ENCODE assay signal across 13 cellular contexts in genomic region chr12:48882325-48882687, GRCh38. TPM values are rescaled to one million over a fixed set of nuclear protein-coding genes. Genes with fewer than 3 reads are reported as not detected.
DNase-seq lines count a peak whose midpoint lies in the region; ATAC-seq, FAIRE-seq and TF ChIP-seq lines count a peak whose summit lies in the region.
"Had no signal": no experiment of that assay in that cellular context is flagged by ENCODE, and none has a peak within 500 bp of the region (broad histone marks: within the 10 kb centered on the region; RNA-seq: fewer than 3 reads in every experiment).

No MANE protein-coding gene starts in this region.

- H2AFZ ChIP-seq in IMR-90 (replicated peaks; ENCODE audit: low read length, poor library complexity) (peak overlapping the region; percentile 38), H1 (ENCODE audit: low read length) (peak overlapping the region; percentile 5; the same call in 1 of the 2 replicates)

- no peak for TF ChIP-seq EP300 in H1 (IDR thresholded peaks at IDR 0.05; ENCODE audit: borderline replicate concordance in 1 of 2, low read depth in 2 of 2, low read length in 2 of 2)

- H2BK120ac ChIP-seq in IMR-90 (ENCODE audit: low read depth, low read length), result no peak overlapping the region; the same call in 1 of the 2 replicates
- no peak overlapping the region for H2BK120ac ChIP-seq in H1 (replicated peaks; ENCODE audit: low read depth, low read length)

- H3K27me3 Mint-ChIP-seq in T-helper 2 cell treated with Interferon-gamma antibody and Interleukin-4, amounts not matched to agents 5 μg/mL and 100 μg/mL, for 36 hours (ENCODE audit: low read depth), result peaks cover 33% of the 10 kb centered on the region

- in situ Hi-C loops in IMR-90 (cut with MboI; ENCODE audit: low sequenced_read_pairs), result no loop called here

- H3K4me1 Mint-ChIP-seq in T-helper 2 cell treated with Interferon-gamma antibody and Interleukin-4, amounts not matched to agents 5 μg/mL and 100 μg/mL, for 36 hours (ENCODE audit: low read depth), result peaks cover 7% of the 10 kb centered on the region

- WGBS in IMR-90 (ENCODE audit: extremely low coverage in 2 of 2, insufficient read length in 1 of 2), 2 experiments, result 3% methylated on average over 4 of the region's 10 CpGs; no CpG with 5 or more reads in 1 of the 2 experiments
- WGBS in H1 (ENCODE audit: extremely low coverage in 1 of 2, insufficient coverage in 1 of 2, insufficient read length in 1 of 2, insufficient replicate concordance in 2 of 2, low coverage in 1 of 2, low lambda C conversion rate in 2 of 2, missing lambda C conversion rate in 1 of 2), 2 experiments, result 18% methylated on average over 10 of the region's 10 CpGs; no CpG with 5 or more reads in 1 of the 2 experiments
- WGBS in testis, 2 donors, result 26 to 41% methylated on average over 10 of the region's 10 CpGs
- 16 to 17% methylated on average over 10 of the region's 10 CpGs for WGBS in lower leg skin, 2 donors

- no peaks in the 10 kb centered on the region; the same call in none of the 2 replicates for H3K23me2 ChIP-seq in H1 (ENCODE audit: low read depth, low read length)

- H3K9ac ChIP-seq in IMR-90 (ENCODE audit: low read depth, low read length) (no peak overlapping the region), H1 (replicated peaks in 1 of 4; ENCODE audit: extremely low read depth in 1 of 4, low read depth in 3 of 4, low read length in 3 of 4) (peak overlapping the region in 1 of 4 experiments; percentile 28; a peak in 1 of 7 replicates)

- H2BK12ac ChIP-seq in H1 (ENCODE audit: low read depth, low read length), result 0 out of 2 replicates have a peak overlapping the region, but pooled peaks have one; percentile 33

- H3K56ac ChIP-seq in IMR-90 (ENCODE audit: extremely low read depth, insufficient read depth, low read length) (no peak overlapping the region), H1 (replicated peaks; ENCODE audit: insufficient read length, low read depth, low read length) (no peak overlapping the region)

- TF ChIP-seq POLR2A in IMR-90 (IDR thresholded peaks at IDR 0.05; ENCODE audit: low read depth, low read length) (no peak), H1 (IDR thresholded peaks at IDR 0.05; ENCODE audit: control extremely low read depth in 1 of 2, low read depth in 2 of 2, low read length in 2 of 2) (no peak), testis (IDR thresholded peaks at IDR 0.05) (no peak), lower leg skin (IDR thresholded peaks at IDR 0.05) (no peak)

- H3K14ac ChIP-seq in IMR-90 (replicated peaks; ENCODE audit: low read depth, low read length) (peak overlapping the region; percentile 57), H1 (ENCODE audit: insufficient read length) (no peak overlapping the region)

- no peak overlapping the region for H3K4me3 Mint-ChIP-seq in T-helper 2 cell treated with Interferon-gamma antibody and Interleukin-4, amounts not matched to agents 5 μg/mL and 100 μg/mL, for 36 hours
- H3K4me3 Mint-ChIP-seq: naive B cell had no signal

- H3K36me3 ChIP-seq in IMR-90 (ENCODE audit: control insufficient read depth, insufficient read depth, low read length) (no peaks in the 10 kb centered on the region), H1 (ENCODE audit: control insufficient read depth in 2 of 4, insufficient read depth in 4 of 4, low read length in 3 of 4) (no peaks in the 10 kb centered on the region), testis (ENCODE audit: low read depth, missing control alignments) (no peaks in the 10 kb centered on the region)

- H2BK5ac ChIP-seq in IMR-90 (ENCODE audit: low read depth, low read length, poor library complexity, severe bottlenecking) (no peak overlapping the region), H1 (ENCODE audit: low read depth, low read length) (peak overlapping the region; percentile 37; the same call in 1 of the 2 replicates)

- no peaks in the 10 kb centered on the region for H3K36me3 Mint-ChIP-seq in T-helper 2 cell treated with Interferon-gamma antibody and Interleukin-4, amounts not matched to agents 5 μg/mL and 100 μg/mL, for 36 hours (ENCODE audit: low read depth)
- H3K36me3 Mint-ChIP-seq: naive B cell had no signal

- H2BK15ac ChIP-seq in IMR-90 (ENCODE audit: low read depth, low read length) (no peak overlapping the region), H1 (ENCODE audit: low read length) (0 out of 2 replicates have a peak overlapping the region, but pooled peaks have one; percentile 5)

- CTCF ChIA-PET in IMR-90 (lab: Yijun Ruan, JAX) (interaction anchor here (1.0 to 2.7 kb wide), 3 partner anchors 8 to 29 kb away, joined by 3 to 11 read pairs (median 5); no protein-coding TSS in a partner anchor), H1 (lab: Charles Lee; ENCODE audit: partially characterized antibody) (interaction anchor here (0.7 to 20.7 kb wide), 8 partner anchors 9 to 114 kb away, joined by 3 to 678 read pairs (median 4); partner anchors contain the start of genes DDX23, RND1 and WNT10B)

- peak; percentile 66 for DNase-seq in IMR-90
- no peak for DNase-seq in H1 (ENCODE audit: low read depth in 1 of 2, low spot score in 2 of 2)
- peak; percentile 42 for DNase-seq in kidney glomerular epithelial cell (lab: John Stamatoyannopoulos, UW)
- peak; percentile 25 for DNase-seq in testis
- DNase-seq in lower leg skin (ENCODE audit: low spot score in 2 of 2), result no peak
- DNase-seq in T-helper 2 cell, result no peak
- DNase-seq in NCI-H446 treated with DMSO at 0.1 percent for 48 hours (lab: John Stamatoyannopoulos, UW), result no peak
- no peak for DNase-seq in T-helper 2 cell treated with Interferon-gamma antibody and Interleukin-4, amounts not matched to agents 5 μg/mL and 100 μg/mL, for 36 hours (ENCODE audit: low spot score)
- DNase-seq: activated CD4-positive, alpha-beta T cell treated with anti-CD3 and anti-CD28 coated beads for 4 hours; central memory CD4-positive, alpha-beta T cell; naive B cell; NK-92 treated with Interleukin-12 subunit alpha and Interleukin-12 subunit beta, amount 100 ng/mL, for 24 hours had no signal

- intact Hi-C loops in IMR-90 (cut with micrococcal nuclease) (no loop called here), testis (cut with DNase I; ENCODE audit: low total_unique reads) (no loop called here), lower leg skin (cut with DNase I; ENCODE audit: low total_unique reads) (no loop called here)

- H4K8ac ChIP-seq in IMR-90 (ENCODE audit: low read depth in 2 of 2, low read length in 2 of 2) (0 out of 4 replicates have a peak overlapping the region, but pooled peaks of 1 of the 2 experiments have one; percentile 42), H1 (ENCODE audit: extremely low read depth, insufficient read depth, low read length) (no peak overlapping the region)

- H3K4ac ChIP-seq in IMR-90 (ENCODE audit: low read depth, low read length) (peak overlapping the region; percentile 50; the same call in 1 of the 2 replicates), H1 (replicated peaks; ENCODE audit: insufficient read length, low read depth, low read length) (no peak overlapping the region)

- TF ChIP-seq RAD21 in IMR-90 (IDR thresholded peaks at IDR 0.05; ENCODE audit: low read length) (no peak), H1 (IDR thresholded peaks at IDR 0.05 in 1 of 2, conservative IDR thresholded peaks at IDR 0.05 in 1 of 2; ENCODE audit: low read depth in 2 of 2, low read length in 2 of 2) (no peak)

- H3K27me3 ChIP-seq in IMR-90 (ENCODE audit: control insufficient read depth, insufficient read depth, low read length) (peaks cover 10% of the 10 kb centered on the region), H1 (replicated peaks in 1 of 4; ENCODE audit: control insufficient read depth in 3 of 4, extremely low read depth in 1 of 4, insufficient read depth in 3 of 4, low read length in 3 of 4) (no peaks in the 10 kb centered on the region), testis (no peaks in the 10 kb centered on the region)

- no peak overlapping the region for H2AK5ac ChIP-seq in IMR-90 (ENCODE audit: low read depth, low read length)
- H2AK5ac ChIP-seq in H1 (ENCODE audit: low read depth, low read length), result no peak overlapping the region

- no peaks in the 10 kb centered on the region; the same call in 1 of the 2 replicates for H3K9me1 ChIP-seq in IMR-90 (ENCODE audit: insufficient read depth, low read length)

- H2AK9ac ChIP-seq in IMR-90 (replicated peaks; ENCODE audit: low read depth, low read length, poor library complexity), result no peak overlapping the region

- H3K9me3 Mint-ChIP-seq in T-helper 2 cell treated with Interferon-gamma antibody and Interleukin-4, amounts not matched to agents 5 μg/mL and 100 μg/mL, for 36 hours, result no peaks in the 10 kb centered on the region
- H3K9me3 Mint-ChIP-seq: naive B cell had no signal

- H4K91ac ChIP-seq in IMR-90 (ENCODE audit: insufficient read depth, low read depth, low read length) (no peak overlapping the region), H1 (replicated peaks; ENCODE audit: insufficient read length, low read length) (no peak overlapping the region)

- no peak overlapping the region for H3K27ac Mint-ChIP-seq in T-helper 2 cell treated with Interferon-gamma antibody and Interleukin-4, amounts not matched to agents 5 μg/mL and 100 μg/mL, for 36 hours

- H3K4me1 ChIP-seq in IMR-90 (ENCODE audit: control insufficient read depth, insufficient read depth, low read length), result peaks cover 15% of the 10 kb centered on the region
- H3K4me1 ChIP-seq in H1 (replicated peaks in 1 of 4; ENCODE audit: control insufficient read depth in 3 of 4, insufficient read depth in 4 of 4, low read length in 3 of 4), result peaks cover 15 to 25% (median 19%) of the 10 kb centered on the region in 4 experiments
- peaks cover 7% of the 10 kb centered on the region for H3K4me1 ChIP-seq in testis

- H4K5ac ChIP-seq in IMR-90 (ENCODE audit: low read depth, low read length), result no peak overlapping the region
- H4K5ac ChIP-seq in H1 (ENCODE audit: insufficient read length, low read depth, low read length), result no peak overlapping the region

- POLR2A ChIA-PET in IMR-90 (lab: Charles Lee; ENCODE audit: unreplicated experiment), result no interaction called here
- POLR2A ChIA-PET in H1 (lab: Charles Lee; ENCODE audit: partially characterized antibody), result interaction anchor here (1.3 to 23.7 kb wide), 3 partner anchors 9 to 22 kb away, joined by 3 to 651 read pairs (median 13); partner anchors contain the start of genes DDX23 and RND1

- no peak overlapping the region for H3K4me3 ChIP-seq in IMR-90 (ENCODE audit: insufficient read depth, low read depth, low read length)
- H3K4me3 ChIP-seq in H1 (ENCODE audit: extremely low read depth in 1 of 4, insufficient read depth in 2 of 4, low read depth in 3 of 4, low read length in 4 of 4), result peak overlapping the region in 3 of 4 experiments; percentile 14 to 40 (median 29); a peak in 6 of 8 replicates
- H3K4me3 ChIP-seq in testis, result no peak overlapping the region
- no peak overlapping the region for H3K4me3 ChIP-seq in lower leg skin (ENCODE audit: low read depth, poor library complexity, severe bottlenecking)

- H3K9me3 ChIP-seq in IMR-90 (ENCODE audit: control insufficient read depth, insufficient read depth, low read length), result no peaks in the 10 kb centered on the region
- H3K9me3 ChIP-seq in H1 (ENCODE audit: insufficient read depth in 2 of 2, low read depth in 1 of 2, low read length in 1 of 2), result no peaks in the 10 kb centered on the region
- H3K9me3 ChIP-seq in testis, result no peaks in the 10 kb centered on the region

- H4K20me1 ChIP-seq in IMR-90 (ENCODE audit: insufficient read depth, low read length) (no peaks in the 10 kb centered on the region), H1 (replicated peaks in 1 of 2; ENCODE audit: control insufficient read depth in 1 of 2, insufficient read depth in 2 of 2, low read length in 2 of 2) (no peaks in the 10 kb centered on the region)

- H3K23ac ChIP-seq in IMR-90 (ENCODE audit: low read depth, low read length) (peak overlapping the region; percentile 6; the same call in 1 of the 2 replicates), H1 (ENCODE audit: insufficient read length) (no peak overlapping the region)

- dilution Hi-C loops in IMR-90 (cut with HindIII; ENCODE audit: low sequenced_read_pairs, unreplicated experiment), result no loop called here

- no peak overlapping the region; the same call in 1 of the 2 replicates for H3K18ac ChIP-seq in IMR-90 (ENCODE audit: low read depth, low read length)
- peak overlapping the region; percentile 66; the same call in 1 of the 2 replicates for H3K18ac ChIP-seq in H1 (ENCODE audit: extremely low read depth, low read length)

- H3K79me1 ChIP-seq in IMR-90 (ENCODE audit: low read depth in 1 of 2, low read length in 2 of 2), result no peaks in the 10 kb centered on the region
- no peaks in the 10 kb centered on the region for H3K79me1 ChIP-seq in H1 (ENCODE audit: low read depth, low read length)

- TF ChIP-seq CTCF in IMR-90 (conservative IDR thresholded peaks at IDR 0.05; ENCODE audit: low read depth, low read length) (no peak), H1 (IDR thresholded peaks at IDR 0.05; ENCODE audit: control extremely low read depth in 1 of 3, insufficient read depth in 1 of 3, low read depth in 1 of 3, low read length in 3 of 3) (no peak), testis (IDR thresholded peaks at IDR 0.05) (no peak), lower leg skin (IDR thresholded peaks at IDR 0.05) (no peak)

- peak; percentile 71 for ATAC-seq in IMR-90 (ENCODE audit: low read depth)

- no peaks in the 10 kb centered on the region for H3K79me2 ChIP-seq in H1 (ENCODE audit: control insufficient read depth in 1 of 2, insufficient read depth in 2 of 2, low read length in 2 of 2)

- FAIRE-seq in H1 (lab: Jason Lieb, UNC), result no peak
- FAIRE-seq: GM12892 had no signal

- H3K27ac ChIP-seq in IMR-90 (ENCODE audit: insufficient read depth, low read length) (no peak overlapping the region), H1 (ENCODE audit: low read depth, low read length) (no peak overlapping the region), testis (peak overlapping the region in 1 of 2 donors; percentile 68)

- H3K4me2 ChIP-seq in IMR-90 (ENCODE audit: low read depth, low read length) (peak overlapping the region; percentile 70), H1 (ENCODE audit: insufficient read depth in 1 of 2, low read depth in 2 of 2, low read length in 2 of 2) (peak overlapping the region; percentile 62 to 77)

- no TSS peak for BruUV-seq in IMR-90 (replicated peaks; lab: Mats Ljungman, UMichigan)

- H2BK20ac ChIP-seq in IMR-90 (ENCODE audit: low read depth, low read length) (peak overlapping the region; percentile 30; the same call in 1 of the 2 replicates), H1 (ENCODE audit: low read length) (no peak overlapping the region)

RNA-seq across cellular contexts. Expression of gene RND1, which starts 16.6 kb away (rescaled TPM):
- total RNA-seq in IMR-90 (2012; rRNA removed) (under 0.01 TPM in 1 of 2 replicates, not detected in the other), testis (1 to 10 TPM in 1 of 2 donors, under 1 TPM in 1; 0.81 to 1.1 TPM), lower leg skin (1 to 10 TPM in 1 of 4 donors, under 1 TPM in 1, not detected in 2; 0.49 to 1.2 TPM)
- polyA plus RNA-seq in IMR-90 (2012; rRNA removed) (0.21 and 0.26 TPM in 2 replicates), H1 (2011; rRNA removed) (17.1 and 17.8 TPM in 2 replicates), testis (ENCODE audit: insufficient read depth, low read depth, low replicate concordance) (1.2 TPM)
- polyA plus RNA-seq in IMR-90 (2012; cell fraction: cytosol; rRNA removed), result 0.13 and 0.62 TPM in 2 replicates
- 0.17 and 0.31 TPM in 2 replicates for polyA plus RNA-seq in IMR-90 (2012; cell fraction: nucleus; rRNA removed; ENCODE audit: low replicate concordance)
- total RNA-seq in H1 (2021; fragmentation: NEBNext Ultra II Directional; extraction: Animal tissue kit (Norgen Biotek cat#: 25700)), result 15.8 and 16.2 TPM in 2 replicates
- 27.5 TPM for polyA plus RNA-seq in H1 (2011; cell fraction: cytosol; rRNA removed)
- 31.4 TPM for polyA plus RNA-seq in H1 (2011; cell fraction: nucleus; rRNA removed)
- polyA plus RNA-seq in H1 (2012, experiment 1 of 2), result 21.5 to 28.9 TPM (median 24.5 TPM) in 4 replicates
- 20.6 TPM for polyA plus RNA-seq in H1 (2012, experiment 2 of 2)
- polyA plus RNA-seq in H1 (2013, experiment 1 of 2), result 3.1 TPM
- polyA plus RNA-seq in H1 (2013, experiment 2 of 2), result 3.2 TPM
- 30.9 and 33.3 TPM in 2 replicates for polyA minus RNA-seq in H1 (2011; rRNA and poly(A)+ RNA removed)
- 14.7 TPM for polyA minus RNA-seq in H1 (2011; cell fraction: cytosol; rRNA and poly(A)+ RNA removed)
- 44.2 TPM for polyA minus RNA-seq in H1 (2011; cell fraction: nucleus; rRNA and poly(A)+ RNA removed)

RNA-seq across cellular contexts. Expression of gene DDX23, which starts 30.3 kb away (rescaled TPM):
- total RNA-seq in IMR-90 (2012; rRNA removed) (81.9 and 92.5 TPM in 2 replicates), testis (10 to 100 TPM; 85.0 to 96.1 TPM), lower leg skin (10 to 100 TPM; 56.5 to 74.3 (median 66.9) TPM)
- polyA plus RNA-seq in IMR-90 (2012; rRNA removed) (59.1 and 61.8 TPM in 2 replicates), H1 (2011; rRNA removed) (43.4 and 43.5 TPM in 2 replicates), testis (ENCODE audit: insufficient read depth, low read depth, low replicate concordance) (69.4 TPM)
- polyA plus RNA-seq in IMR-90 (2012; cell fraction: cytosol; rRNA removed), result 26.3 and 32.9 TPM in 2 replicates
- polyA plus RNA-seq in IMR-90 (2012; cell fraction: nucleus; rRNA removed; ENCODE audit: low replicate concordance), result 69.4 and 141 TPM in 2 replicates
- 98.1 and 107 TPM in 2 replicates for total RNA-seq in H1 (2021; fragmentation: NEBNext Ultra II Directional; extraction: Animal tissue kit (Norgen Biotek cat#: 25700))
- 68.7 TPM for polyA plus RNA-seq in H1 (2011; cell fraction: cytosol; rRNA removed)
- polyA plus RNA-seq in H1 (2011; cell fraction: nucleus; rRNA removed), result 122 TPM
- polyA plus RNA-seq in H1 (2012, experiment 1 of 2), result 98.3 to 156 TPM (median 103 TPM) in 4 replicates
- 30.8 TPM for polyA plus RNA-seq in H1 (2012, experiment 2 of 2)
- 67.8 TPM for polyA plus RNA-seq in H1 (2013, experiment 1 of 2)
- 65.2 TPM for polyA plus RNA-seq in H1 (2013, experiment 2 of 2)
- polyA minus RNA-seq in H1 (2011; rRNA and poly(A)+ RNA removed), result 57.7 and 58.0 TPM in 2 replicates
- 26.0 TPM for polyA minus RNA-seq in H1 (2011; cell fraction: cytosol; rRNA and poly(A)+ RNA removed)
- polyA minus RNA-seq in H1 (2011; cell fraction: nucleus; rRNA and poly(A)+ RNA removed), result 48.6 TPM

RNA-seq across cellular contexts. Expression of gene FKBP11, which starts 43.0 kb away (rescaled TPM):
- total RNA-seq in IMR-90 (2012; rRNA removed) (4.7 and 5.0 TPM in 2 replicates), testis (10 to 100 TPM; 13.4 to 22.4 TPM), lower leg skin (1 to 10 TPM; 4.3 to 8.7 (median 7.9) TPM)
- polyA plus RNA-seq in IMR-90 (2012; rRNA removed) (40.0 and 44.1 TPM in 2 replicates), H1 (2011; rRNA removed) (45.7 and 53.9 TPM in 2 replicates), testis (ENCODE audit: insufficient read depth, low read depth, low replicate concordance) (16.4 TPM)
- 24.1 and 44.7 TPM in 2 replicates for polyA plus RNA-seq in IMR-90 (2012; cell fraction: cytosol; rRNA removed)
- polyA plus RNA-seq in IMR-90 (2012; cell fraction: nucleus; rRNA removed; ENCODE audit: low replicate concordance), result 111 and 137 TPM in 2 replicates
- 65.1 and 75.6 TPM in 2 replicates for total RNA-seq in H1 (2021; fragmentation: NEBNext Ultra II Directional; extraction: Animal tissue kit (Norgen Biotek cat#: 25700))
- 41.4 TPM for polyA plus RNA-seq in H1 (2011; cell fraction: cytosol; rRNA removed)
- 74.7 TPM for polyA plus RNA-seq in H1 (2011; cell fraction: nucleus; rRNA removed)
- 69.5 to 77.3 TPM (median 76.2 TPM) in 4 replicates for polyA plus RNA-seq in H1 (2012, experiment 1 of 2)
- polyA plus RNA-seq in H1 (2012, experiment 2 of 2), result 75.8 TPM
- polyA plus RNA-seq in H1 (2013, experiment 1 of 2), result 133 TPM
- polyA plus RNA-seq in H1 (2013, experiment 2 of 2), result 163 TPM
- 31.9 and 35.7 TPM in 2 replicates for polyA minus RNA-seq in H1 (2011; rRNA and poly(A)+ RNA removed)
- 34.4 TPM for polyA minus RNA-seq in H1 (2011; cell fraction: cytosol; rRNA and poly(A)+ RNA removed)
- 30.8 TPM for polyA minus RNA-seq in H1 (2011; cell fraction: nucleus; rRNA and poly(A)+ RNA removed)

Comparison
In these comparisons a context has a peak if more than half of its experiments do, and no peak if none do; other contexts are left out.
1. DNase-seq: peak in IMR-90 (single experiment), kidney glomerular epithelial cell (single experiment) and testis (single experiment); none in H1 (0 of 2), lower leg skin (0 of 2), T-helper 2 cell (0 of 5), NCI-H446 treated with DMSO at 0.1 percent for 48 hours (single experiment) and T-helper 2 cell treated with Interferon-gamma antibody and Interleukin-4, amounts not matched to agents 5 μg/mL and 100 μg/mL, for 36 hours (single experiment).
2. H3K4me3 ChIP-seq: peak in H1 (3 of 4); none in IMR-90 (single experiment), testis (0 of 2) and lower leg skin (single experiment).